In the genomic region with DNA sequence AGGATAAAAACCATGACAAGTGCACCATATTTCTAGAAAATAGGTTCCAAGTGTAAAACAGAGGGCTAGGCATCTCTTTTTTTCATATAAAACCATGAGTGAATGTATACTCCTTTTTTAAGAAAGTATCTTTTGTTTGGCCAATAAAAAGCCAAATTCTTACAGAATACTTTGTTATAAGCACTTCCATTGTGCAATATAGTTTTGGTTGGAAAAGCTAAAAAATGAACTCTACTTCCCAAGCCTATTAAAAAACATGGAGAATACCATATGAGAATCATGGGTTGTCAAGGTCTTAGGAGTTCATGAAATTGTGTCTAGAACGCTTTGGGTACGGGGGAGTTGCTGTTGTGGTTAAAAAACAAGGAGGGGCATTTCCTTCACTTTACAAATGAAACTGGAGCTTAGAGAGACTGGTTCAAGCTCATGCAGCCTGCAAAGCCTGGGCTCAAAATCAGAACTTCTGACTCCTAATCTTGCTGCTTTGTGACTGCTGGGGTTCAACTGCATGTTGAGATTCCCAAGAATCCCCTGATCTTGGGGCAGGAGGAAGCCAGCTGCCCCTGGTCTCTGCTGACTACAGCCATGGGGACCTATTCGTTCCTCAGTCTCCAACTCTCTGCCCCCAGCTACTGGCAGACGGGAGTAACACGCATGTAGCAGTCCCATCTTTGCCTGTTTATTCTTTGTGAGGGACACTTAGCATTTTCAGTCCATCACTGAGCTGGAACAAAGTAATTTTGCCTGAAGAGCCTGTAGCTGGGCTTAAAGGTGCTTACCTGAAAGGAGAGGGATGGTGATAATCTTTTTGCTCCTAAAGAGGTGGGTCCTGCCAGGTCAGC, we compare ENCODE assay signal across 10 cellular contexts.
DNase-seq lines count a peak whose midpoint lies in the region; ATAC-seq and TF ChIP-seq lines count a peak whose summit lies in the region.
"Had no signal": no experiment of that assay in that cellular context is flagged by ENCODE, and none has a peak within 500 bp of the region (broad histone marks: within the 10 kb centered on the region; RNA-seq: fewer than 3 reads in every experiment).

No MANE protein-coding gene starts in this region.

- H3K4me3 Mint-ChIP-seq in activated CD8-positive, alpha-beta memory T cell treated with anti-CD3 and anti-CD28 coated beads, Interleukin-2, amount 10 ng/mL, durations not matched to agents 7 days and 5 days = no peak overlapping the region
- no peak overlapping the region for H3K4me3 Mint-ChIP-seq in activated CD8-positive, alpha-beta T cell treated with anti-CD3 and anti-CD28 coated beads for 36 hours
- H3K4me3 Mint-ChIP-seq in osteocyte (ENCODE audit: unreplicated experiment) (no peak overlapping the region), CD14-positive monocyte (no peak overlapping the region)

- CTCF ChIA-PET in activated CD8-positive, alpha-beta memory T cell treated with anti-CD3 and anti-CD28 coated beads, Interleukin-2, amount 10 ng/mL, durations not matched to agents 7 days and 5 days (lab: Charles Lee) = interaction anchor here (0.9 to 1.3 kb wide), 3 partner anchors 10 to 229 kb away, joined by 3 read pairs; partner anchors contain the start of gene CHST2
- CTCF ChIA-PET in activated CD8-positive, alpha-beta T cell treated with anti-CD3 and anti-CD28 coated beads for 36 hours (lab: Charles Lee) = interaction anchor here (1.3 to 1.8 kb wide), 2 partner anchors 14 to 228 kb away, joined by 5 to 8 read pairs; no protein-coding TSS in a partner anchor

- no peaks in the 10 kb centered on the region for H3K27me3 Mint-ChIP-seq in activated CD8-positive, alpha-beta memory T cell treated with anti-CD3 and anti-CD28 coated beads, Interleukin-2, amount 10 ng/mL, durations not matched to agents 7 days and 5 days
- no peaks in the 10 kb centered on the region for H3K27me3 Mint-ChIP-seq in activated CD8-positive, alpha-beta T cell treated with anti-CD3 and anti-CD28 coated beads for 36 hours
- H3K27me3 Mint-ChIP-seq in osteocyte (ENCODE audit: unreplicated experiment) = peaks cover 5% of the 10 kb centered on the region
- peaks cover 1 to 4% (median 2%) of the 10 kb centered on the region in 3 donors for H3K27me3 Mint-ChIP-seq in CD14-positive monocyte (ENCODE audit: low read depth in 3 of 3)

- H3K27ac Mint-ChIP-seq in activated CD8-positive, alpha-beta memory T cell treated with anti-CD3 and anti-CD28 coated beads, Interleukin-2, amount 10 ng/mL, durations not matched to agents 7 days and 5 days = no peak overlapping the region
- no peak overlapping the region for H3K27ac Mint-ChIP-seq in activated CD8-positive, alpha-beta T cell treated with anti-CD3 and anti-CD28 coated beads for 36 hours
- H3K27ac Mint-ChIP-seq in osteocyte (ENCODE audit: unreplicated experiment) (no peak overlapping the region), CD14-positive monocyte (peak overlapping the region in 1 of 7 donors; percentile 30)

- H3K4me1 Mint-ChIP-seq in activated CD8-positive, alpha-beta memory T cell treated with anti-CD3 and anti-CD28 coated beads, Interleukin-2, amount 10 ng/mL, durations not matched to agents 7 days and 5 days = peaks cover 17% of the 10 kb centered on the region
- peaks cover 20% of the 10 kb centered on the region for H3K4me1 Mint-ChIP-seq in activated CD8-positive, alpha-beta T cell treated with anti-CD3 and anti-CD28 coated beads for 36 hours (ENCODE audit: low read depth)
- H3K4me1 Mint-ChIP-seq in osteocyte (ENCODE audit: unreplicated experiment) = peaks cover 5% of the 10 kb centered on the region
- H3K4me1 Mint-ChIP-seq in CD14-positive monocyte = peaks cover 16% of the 10 kb centered on the region

- no peaks in the 10 kb centered on the region for H3K36me3 Mint-ChIP-seq in activated CD8-positive, alpha-beta memory T cell treated with anti-CD3 and anti-CD28 coated beads, Interleukin-2, amount 10 ng/mL, durations not matched to agents 7 days and 5 days
- H3K36me3 Mint-ChIP-seq in activated CD8-positive, alpha-beta T cell treated with anti-CD3 and anti-CD28 coated beads for 36 hours (ENCODE audit: low read depth) = no peaks in the 10 kb centered on the region
- no peaks in the 10 kb centered on the region for H3K36me3 Mint-ChIP-seq in osteocyte (ENCODE audit: unreplicated experiment)
- H3K36me3 Mint-ChIP-seq in CD14-positive monocyte = peaks cover 7 to 22% of the 10 kb centered on the region in 2 donors

- TF ChIP-seq CTCF in activated CD8-positive, alpha-beta T cell treated with anti-CD3 and anti-CD28 coated beads for 36 hours (IDR thresholded peaks at IDR 0.05) = no peak
- TF ChIP-seq CTCF in osteocyte (IDR thresholded peaks at IDR 0.05) (peak; percentile 22), CD14-positive monocyte (IDR thresholded peaks at IDR 0.05) (no peak)

- intact Hi-C loops in activated CD8-positive, alpha-beta T cell treated with anti-CD3 and anti-CD28 coated beads for 36 hours (cut with micrococcal nuclease) = no loop called here
- intact Hi-C loops in CD14-positive monocyte (cut with micrococcal nuclease) = no loop called here
- intact Hi-C loops in left cardiac atrium (cut with DNase I) = no loop called here

- H3K9me3 Mint-ChIP-seq in activated CD8-positive, alpha-beta memory T cell treated with anti-CD3 and anti-CD28 coated beads, Interleukin-2, amount 10 ng/mL, durations not matched to agents 7 days and 5 days (ENCODE audit: low read depth) = no peaks in the 10 kb centered on the region
- no peaks in the 10 kb centered on the region for H3K9me3 Mint-ChIP-seq in activated CD8-positive, alpha-beta T cell treated with anti-CD3 and anti-CD28 coated beads for 36 hours
- H3K9me3 Mint-ChIP-seq in osteocyte (ENCODE audit: unreplicated experiment) (no peaks in the 10 kb centered on the region), CD14-positive monocyte (peaks cover 0 to 4% (median 0%) of the 10 kb centered on the region in 7 donors)

- POLR2A ChIA-PET in activated CD8-positive, alpha-beta T cell treated with anti-CD3 and anti-CD28 coated beads for 36 hours (lab: Charles Lee) = no interaction called here

- no peak for DNase-seq in activated CD8-positive, alpha-beta memory T cell treated with anti-CD3 and anti-CD28 coated beads, Interleukin-2, amount 10 ng/mL, durations not matched to agents 7 days and 5 days
- DNase-seq in activated CD8-positive, alpha-beta memory T cell treated with anti-CD3 and anti-CD28 coated beads, Interleukin-2, amount 50 U/mL, for 4 hours = no peak
- peak; percentile 41 for DNase-seq in Jurkat, Clone E6-1 (ENCODE audit: low read depth, low spot score)
- DNase-seq in activated CD8-positive, alpha-beta T cell treated with anti-CD3 and anti-CD28 coated beads for 36 hours = no peak
- DNase-seq in osteocyte (ENCODE audit: extremely low spot score, unreplicated experiment) = no peak
- no peak for DNase-seq in CD14-positive monocyte (ENCODE audit: low spot score)
- DNase-seq in left cardiac atrium = no peak
- DNase-seq: C1 segment of cervical spinal cord, pancreas had no signal

- H3K4me3 ChIP-seq in Jurkat, Clone E6-1 (ENCODE audit: low read length) = no peak overlapping the region
- H3K4me3 ChIP-seq: pancreas had no signal

- ATAC-seq in activated CD8-positive, alpha-beta memory T cell treated with anti-CD3 and anti-CD28 coated beads, Interleukin-2, amount 10 ng/mL, durations not matched to agents 7 days and 5 days = peak; percentile 30
- peak; percentile 53 for ATAC-seq in activated CD8-positive, alpha-beta T cell treated with anti-CD3 and anti-CD28 coated beads for 36 hours
- ATAC-seq in GM21423 (IDR thresholded peaks at IDR 0.05; ENCODE audit: unreplicated experiment) = no peak
- ATAC-seq in left cardiac atrium = no peak
- ATAC-seq: pancreas had no signal

Comparison
In these comparisons a context has a peak if more than half of its experiments do, and no peak if none do; other contexts are left out.
1. ATAC-seq: peak in activated CD8-positive, alpha-beta memory T cell treated with anti-CD3 and anti-CD28 coated beads, Interleukin-2, amount 10 ng/mL, durations not matched to agents 7 days and 5 days (single experiment) and activated CD8-positive, alpha-beta T cell treated with anti-CD3 and anti-CD28 coated beads for 36 hours (single experiment); none in GM21423 (single experiment) and left cardiac atrium (0 of 2).